Comparison of ENCODE assay signal across 12 cellular contexts in genomic region chr10:89393898-89394297, GRCh38. TPM values are rescaled to one million over a fixed set of nuclear protein-coding genes. Genes with fewer than 3 reads are reported as not detected.
DNase-seq lines count a peak whose midpoint lies in the region; ATAC-seq and TF ChIP-seq lines count a peak whose summit lies in the region.
"Had no signal": no experiment of that assay in that cellular context is flagged by ENCODE, and none has a peak within 500 bp of the region (broad histone marks: within the 10 kb centered on the region; RNA-seq: fewer than 3 reads in every experiment).

No MANE protein-coding gene starts in this region.

- H3K9me3 ChIP-seq in fibroblast of lung (ENCODE audit: control insufficient read depth, insufficient read depth, low read depth, low read length) (no peaks in the 10 kb centered on the region), gastrocnemius medialis (no peaks in the 10 kb centered on the region)
- H3K9me3 ChIP-seq: SK-N-SH had no signal

- intact Hi-C loops in gastrocnemius medialis (cut with DNase I; ENCODE audit: low total_unique reads), result loop anchor here (2.0 kb wide), 2 partner anchors 19 to 97 kb away; no protein-coding TSS in a partner anchor

- H3K27me3 ChIP-seq in fibroblast of lung (ENCODE audit: control insufficient read depth, insufficient read depth, low read length) (no peaks in the 10 kb centered on the region), gastrocnemius medialis (no peaks in the 10 kb centered on the region)

- no peaks in the 10 kb centered on the region for H4K20me1 ChIP-seq in fibroblast of lung (ENCODE audit: control insufficient read depth, extremely low read depth, insufficient read depth, low read length)

- TF ChIP-seq CTCF in fibroblast of lung (conservative IDR thresholded peaks at IDR 0.05 in 1 of 2, IDR thresholded peaks at IDR 0.05 in 1 of 2; ENCODE audit: low read depth in 1 of 2, low read length in 2 of 2) (no peak), gastrocnemius medialis (IDR thresholded peaks at IDR 0.05 in 4 of 5, conservative IDR thresholded peaks at IDR 0.05 in 1 of 5) (no peak)

- peak overlapping the region; percentile 7 for H3K4me2 ChIP-seq in fibroblast of lung (ENCODE audit: extremely low read depth, insufficient read depth, low read length)

- no peaks in the 10 kb centered on the region for H3K36me3 ChIP-seq in fibroblast of lung (ENCODE audit: control insufficient read depth, insufficient read depth, low read length)
- no peaks in the 10 kb centered on the region for H3K36me3 ChIP-seq in gastrocnemius medialis

- in situ Hi-C loops in gastrocnemius medialis (cut with MboI; ENCODE audit: low sequenced_read_pairs in 4 of 4), result loop anchor here in 1 of 4 donors (25.0 kb wide), 1 partner anchor 107 kb away; no protein-coding TSS in a partner anchor

- H3K4me1 ChIP-seq in fibroblast of lung (ENCODE audit: control insufficient read depth, extremely low read depth, insufficient read depth, low read length), result peaks cover 12% of the 10 kb centered on the region
- peaks cover 43 to 52% of the 10 kb centered on the region in 2 donors for H3K4me1 ChIP-seq in gastrocnemius medialis

- H3K4me3 ChIP-seq in fibroblast of lung (replicated peaks in 1 of 4; ENCODE audit: control extremely low read depth in 1 of 4, insufficient read depth in 1 of 4, low read depth in 3 of 4, low read length in 4 of 4) (peak overlapping the region in 3 of 4 experiments; percentile 19 to 89 (median 68)), gastrocnemius medialis (peak overlapping the region; percentile 58 to 70 (median 58))

- no peak overlapping the region for H3K27ac ChIP-seq in fibroblast of lung (ENCODE audit: insufficient read depth, low read length)
- peak overlapping the region; percentile 72 to 86 (median 84) for H3K27ac ChIP-seq in gastrocnemius medialis

- ATAC-seq in gastrocnemius medialis, result no peak

- peaks cover 6% of the 10 kb centered on the region for H3K79me2 ChIP-seq in fibroblast of lung (ENCODE audit: control insufficient read depth, insufficient read depth, low read length)

- no peak for TF ChIP-seq POLR2A in gastrocnemius medialis (IDR thresholded peaks at IDR 0.05)

- DNase-seq in NCI-H1417 (lab: John Stamatoyannopoulos, UW), result peak in 2 of 3 experiments; percentile 2 to 27
- no peak for DNase-seq in NCI-H1417 treated with DMSO at 0.1 percent for 48 hours (lab: John Stamatoyannopoulos, UW)
- DNase-seq in NCI-H510A treated with DMSO at 0.1 percent for 48 hours (lab: John Stamatoyannopoulos, UW), result peak; percentile 67
- no peak for DNase-seq in fibroblast of lung (ENCODE audit: low read depth in 2 of 2)
- no peak for DNase-seq in gastrocnemius medialis
- DNase-seq in stimulated activated CD8-positive, alpha-beta memory T cell treated with anti-CD3 and anti-CD28 coated beads, Interleukin-4, amount 100 ng/mL, for 48 hours, result no peak
- no peak for DNase-seq in NK-92 treated with Interleukin-12 subunit alpha and Interleukin-12 subunit beta, amount 100 ng/mL, for 24 hours (lab: John Stamatoyannopoulos, UW)
- DNase-seq in GM19238 (ENCODE audit: insufficient read length, low spot score), result no peak
- DNase-seq: activated CD4-positive, alpha-beta T cell treated with anti-CD3 and anti-CD28 coated beads for 1 hour; GOT3; SK-N-SH had no signal

- no peak overlapping the region for H2AFZ ChIP-seq in fibroblast of lung (ENCODE audit: low read length)

- no peak overlapping the region for H3K9ac ChIP-seq in fibroblast of lung (ENCODE audit: insufficient read depth, low read length)

RNA-seq across cellular contexts. Expression of gene IFIT1, which starts 1.5 kb away (rescaled TPM):
- 21.8 and 25.8 TPM in 2 replicates for total RNA-seq in fibroblast of lung
- 12.8 and 71.4 TPM in 2 replicates for polyA plus RNA-seq in fibroblast of lung
- 10.2 and 43.5 TPM in 2 replicates for polyA plus RNA-seq in fibroblast of lung (2012)
- polyA minus RNA-seq in fibroblast of lung (ENCODE audit: low replicate concordance), result 2.6 and 2.9 TPM in 2 replicates
- 1 to 10 TPM; 1.8 to 8.9 (median 3.0) TPM for total RNA-seq in gastrocnemius medialis
- polyA plus RNA-seq: neural cell had no signal

RNA-seq across cellular contexts. Expression of gene IFIT1B, which starts 16.0 kb away (rescaled TPM):
- total RNA-seq in fibroblast of lung (under 0.01 TPM in 1 of 2 replicates, not detected in the other), gastrocnemius medialis (not detected)
- polyA plus RNA-seq in fibroblast of lung, result not detected in 2 replicates
- not detected in 2 replicates for polyA plus RNA-seq in fibroblast of lung (2012)
- polyA minus RNA-seq in fibroblast of lung (ENCODE audit: low replicate concordance), result not detected in 2 replicates
- polyA plus RNA-seq: neural cell had no signal

RNA-seq across cellular contexts. Expression of gene IFIT5, which starts 20.5 kb away (rescaled TPM):
- total RNA-seq in fibroblast of lung (27.7 and 32.7 TPM in 2 replicates), gastrocnemius medialis (1 to 10 TPM; 2.4 to 5.5 (median 3.3) TPM)
- 18.3 and 23.5 TPM in 2 replicates for polyA plus RNA-seq in fibroblast of lung
- polyA plus RNA-seq in fibroblast of lung (2012), result 13.2 and 14.9 TPM in 2 replicates
- 1.4 and 4.3 TPM in 2 replicates for polyA minus RNA-seq in fibroblast of lung (ENCODE audit: low replicate concordance)

Comparison
In these comparisons a context has a peak if more than half of its experiments do, and no peak if none do; other contexts are left out.
1. DNase-seq: peak in NCI-H1417 (2 of 3) and NCI-H510A treated with DMSO at 0.1 percent for 48 hours (single experiment); none in NCI-H1417 treated with DMSO at 0.1 percent for 48 hours (single experiment), fibroblast of lung (0 of 2), gastrocnemius medialis (0 of 2), stimulated activated CD8-positive, alpha-beta memory T cell treated with anti-CD3 and anti-CD28 coated beads, Interleukin-4, amount 100 ng/mL, for 48 hours (single experiment), NK-92 treated with Interleukin-12 subunit alpha and Interleukin-12 subunit beta, amount 100 ng/mL, for 24 hours (single experiment) and GM19238 (single experiment).